Comparison of ENCODE assay signal across 8 cellular contexts in the genomic region with DNA sequence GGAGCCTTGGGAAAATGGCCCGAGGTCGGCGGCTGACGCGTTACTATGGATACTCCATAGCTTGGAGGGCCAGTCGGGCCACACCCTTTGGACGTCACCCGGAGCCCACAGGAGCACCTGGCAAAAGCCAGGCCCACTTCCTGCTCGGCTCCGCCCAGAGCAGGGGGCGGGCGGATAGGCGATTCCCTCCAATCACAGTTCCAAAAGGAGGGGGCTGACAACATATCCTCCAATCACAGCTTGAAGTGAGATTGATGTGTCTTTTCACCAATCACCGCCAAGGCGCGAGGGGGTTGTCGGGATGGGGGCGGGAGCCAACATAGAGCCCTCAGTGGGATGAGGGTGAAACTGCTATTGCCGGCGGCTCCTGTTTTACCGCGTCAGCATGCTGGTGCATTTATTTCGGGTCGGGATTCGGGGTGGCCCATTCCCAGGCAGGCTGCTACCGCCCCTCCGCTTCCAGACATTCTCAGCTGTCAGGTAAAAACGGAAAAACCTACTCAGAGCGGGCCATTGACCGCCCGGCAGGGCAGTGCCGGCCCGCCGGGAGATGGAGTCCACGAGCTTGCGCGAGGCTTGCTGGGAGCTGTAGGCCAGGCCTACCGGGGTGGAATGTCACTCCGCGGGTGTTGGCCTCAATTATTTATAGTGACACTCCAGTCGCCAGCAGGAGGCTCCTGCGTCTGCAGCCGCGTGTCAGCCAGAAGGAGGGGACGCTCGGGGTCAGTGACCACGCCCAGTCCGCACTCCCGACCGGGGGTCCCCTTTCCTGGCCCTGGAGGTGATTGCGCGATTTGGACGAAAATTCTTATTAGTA. TPM values are rescaled to one million over a fixed set of nuclear protein-coding genes. Genes with fewer than 3 reads are reported as not detected.
DNase-seq lines count a peak whose midpoint lies in the region; ATAC-seq, FAIRE-seq and TF ChIP-seq lines count a peak whose summit lies in the region.

TSS of gene ABCB8 (plus strand) at position 320 of the 817 bp plus-strand sequence. CDS start at position 386, 66 bp downstream.

- H3K79me1 ChIP-seq in trophoblast cell (ENCODE audit: low read length) = peaks cover 27% of the 10 kb centered on the region

- no peak within 1 kb of the TSS for H3K27ac ChIP-seq in adipose tissue (ENCODE audit: low read depth, low read length)
- H3K27ac ChIP-seq in cardiac muscle cell = peak within 1 kb of the TSS; percentile 73
- H3K27ac ChIP-seq in trophoblast cell (ENCODE audit: low read depth, low read length) = peak within 1 kb of the TSS; percentile 91
- peak within 1 kb of the TSS; percentile 76 to 93 (median 88) for H3K27ac ChIP-seq in transverse colon

- H2AK5ac ChIP-seq in trophoblast cell (ENCODE audit: low read length) = peak within 1 kb of the TSS; percentile 47

- H3K36me3 Mint-ChIP-seq in T-cell = peaks cover 5% of the 10 kb centered on the region

- WGBS in adipose tissue, 3 donors = 0 to 1% (median 1%) methylated on average over 53 of the region's 53 CpGs
- WGBS in trophoblast cell (ENCODE audit: extremely low coverage, insufficient coverage, insufficient read length) = no CpG with 5 or more reads among the region's 53 CpGs
- WGBS in transverse colon (ENCODE audit: low coverage in 1 of 2), 2 donors = 0 to 1% methylated on average over 2 to 50 of the region's 53 CpGs

- in situ Hi-C loops in transverse colon (cut with MboI; ENCODE audit: low pct_ligation_motif_present in 1 of 4, low pct_unique_long_range_greater_than_20kb in 1 of 4, low sequenced_read_pairs in 3 of 4) = no loop called here

- peak within 1 kb of the TSS; percentile 85 for H4K8ac ChIP-seq in trophoblast cell (ENCODE audit: low read depth, low read length)

- no peaks in the 10 kb centered on the region for H3K9me3 Mint-ChIP-seq in T-cell

- H3K4me3 ChIP-seq in cardiac muscle cell = peak within 1 kb of the TSS; percentile 95
- H3K4me3 ChIP-seq in trophoblast cell (ENCODE audit: low read depth, low read length) = peak within 1 kb of the TSS; percentile 93
- peak within 1 kb of the TSS; percentile 53 to 86 (median 74) for H3K4me3 ChIP-seq in transverse colon

- no peaks in the 10 kb centered on the region for H3K9me3 ChIP-seq in cardiac muscle cell (ENCODE audit: low read depth)
- H3K9me3 ChIP-seq in trophoblast cell (ENCODE audit: insufficient read depth, low read depth, low read length) = no peaks in the 10 kb centered on the region
- H3K9me3 ChIP-seq in transverse colon = no peaks in the 10 kb centered on the region

- H3K4me2 ChIP-seq in trophoblast cell (ENCODE audit: low read length) = peak within 1 kb of the TSS; percentile 90

- peaks cover 2% of the 10 kb centered on the region for H3K79me2 ChIP-seq in trophoblast cell (ENCODE audit: control insufficient read depth, insufficient read depth, low read length, poor library complexity)

- H3K27ac Mint-ChIP-seq in T-cell = peak within 1 kb of the TSS; percentile 98

- peak; percentile 97 for ATAC-seq in HG02852 (IDR thresholded peaks at IDR 0.05; ENCODE audit: unreplicated experiment)
- ATAC-seq in T-cell (replicated peaks in 1 of 4) = peak; percentile 88 to 94 (median 92)

- H3K9ac ChIP-seq in trophoblast cell (ENCODE audit: low read length) = peak within 1 kb of the TSS; percentile 86

- peak within 1 kb of the TSS; percentile 98 for H2AFZ ChIP-seq in trophoblast cell (ENCODE audit: insufficient read depth, low read length, poor library complexity)

- peak; percentile 43 for TF ChIP-seq CTCF in cardiac muscle cell (IDR thresholded peaks at IDR 0.05; ENCODE audit: low read depth, low read length)
- peak; percentile 43 to 84 (median 56) for TF ChIP-seq CTCF in transverse colon (IDR thresholded peaks at IDR 0.05)

- no peaks in the 10 kb centered on the region for H3K27me3 ChIP-seq in cardiac muscle cell
- H3K27me3 ChIP-seq in trophoblast cell (ENCODE audit: insufficient read depth, low read length) = no peaks in the 10 kb centered on the region
- no peaks in the 10 kb centered on the region for H3K27me3 ChIP-seq in transverse colon

- no peak within 1 kb of the TSS for H3K23ac ChIP-seq in trophoblast cell (ENCODE audit: low read length)

- CTCF ChIA-PET in T-cell (lab: Charles Lee) = interaction anchor here (1.0 to 1.5 kb wide), 12 partner anchors 10 to 216 kb away, joined by 3 to 19 read pairs (median 4); partner anchors contain the start of genes ABCF2 (in 1 of the 2) and FASTK (in 1 of the 2)

- H2BK120ac ChIP-seq in trophoblast cell (ENCODE audit: insufficient read depth, low read length, poor library complexity) = peak within 1 kb of the TSS; percentile 92

- H4K91ac ChIP-seq in trophoblast cell (ENCODE audit: low read depth, low read length) = peak within 1 kb of the TSS; percentile 76

- no peak for TF ChIP-seq EP300 in transverse colon (IDR thresholded peaks at IDR 0.05; ENCODE audit: low read depth)

- no peaks in the 10 kb centered on the region for H3K27me3 Mint-ChIP-seq in T-cell

- peak within 1 kb of the TSS; percentile 87 to 93 (median 91) for H3K4me3 Mint-ChIP-seq in T-cell

- H3K14ac ChIP-seq in trophoblast cell (ENCODE audit: low read length) = peak within 1 kb of the TSS; percentile 86

- FAIRE-seq in GM12892 (lab: Jason Lieb, UNC) = peak; percentile 95

- H3K36me3 ChIP-seq in cardiac muscle cell (no peaks in the 10 kb centered on the region), trophoblast cell (ENCODE audit: control insufficient read depth in 1 of 2, insufficient read depth in 2 of 2, low read length in 2 of 2) (peaks cover 0 to 2% of the 10 kb centered on the region in 2 experiments), transverse colon (no peaks in the 10 kb centered on the region)

- TF ChIP-seq POLR2A in GM12892 (IDR thresholded peaks at IDR 0.05; ENCODE audit: low read depth, low read length) = peak; percentile 54; the same call in 1 of the 2 replicates
- peak; percentile 65 for TF ChIP-seq POLR2A in transverse colon (IDR thresholded peaks at IDR 0.05)

- H3K4ac ChIP-seq in trophoblast cell (ENCODE audit: low read depth, low read length) = peak within 1 kb of the TSS; percentile 60

- peak within 1 kb of the TSS; percentile 83 for H2BK12ac ChIP-seq in trophoblast cell (ENCODE audit: low read length)

- H2BK5ac ChIP-seq in trophoblast cell (ENCODE audit: low read depth, low read length, poor library complexity) = peak within 1 kb of the TSS; percentile 93

- H3K4me1 ChIP-seq in cardiac muscle cell (ENCODE audit: low read depth) = peaks cover 12% of the 10 kb centered on the region
- peaks cover 17 to 22% of the 10 kb centered on the region in 2 experiments for H3K4me1 ChIP-seq in trophoblast cell (ENCODE audit: control insufficient read depth in 1 of 2, insufficient read depth in 2 of 2, low read length in 2 of 2)
- H3K4me1 ChIP-seq in transverse colon = peaks cover 0 to 19% (median 13%) of the 10 kb centered on the region in 4 donors

- peaks cover 21 to 38% (median 36%) of the 10 kb centered on the region in 3 donors for H3K4me1 Mint-ChIP-seq in T-cell

- intact Hi-C loops in transverse colon (cut with DNase I; ENCODE audit: low total_unique reads) = no loop called here

- POLR2A ChIA-PET in T-cell (lab: Charles Lee) = interaction anchor here (0.5 to 1.5 kb wide), 12 partner anchors 10 to 1314 kb away, joined by 3 to 11 read pairs (median 4); no protein-coding TSS in a partner anchor

- H4K12ac ChIP-seq in trophoblast cell (ENCODE audit: low read depth, low read length) = peak within 1 kb of the TSS; percentile 74

- DNase-seq in GM12892 (ENCODE audit: insufficient read length) (peak; percentile 100), NCI-H1436 treated with DMSO at 0.1 percent for 48 hours (lab: John Stamatoyannopoulos, UW) (peak; percentile 90), T-cell (peak; percentile 89 to 99 (median 97)), cardiac muscle cell (ENCODE audit: low read depth in 1 of 2, low spot score in 1 of 2) (peak; percentile 98 to 99), trophoblast cell (peak; percentile 99 to 100), transverse colon (peak; percentile 99)

- peak within 1 kb of the TSS; percentile 83 for H3K18ac ChIP-seq in trophoblast cell (ENCODE audit: low read length)

RNA-seq across cellular contexts. Expression of gene ABCB8, which starts in this region (rescaled TPM):
- polyA plus RNA-seq in GM12892 (2012; ENCODE audit: missing spikeins) = 8.2 TPM
- total RNA-seq in T-cell = 10 to 100 TPM; 72.4 to 83.0 (median 74.8) TPM
- 10 to 100 TPM; 11.2 to 24.0 (median 14.6) TPM for polyA plus RNA-seq in adipose tissue
- 27.2 and 29.2 TPM in 2 replicates for total RNA-seq in cardiac muscle cell
- 18.4 and 20.4 TPM in 2 replicates for polyA plus RNA-seq in cardiac muscle cell
- polyA plus RNA-seq in trophoblast cell (2013) = 21.2 and 23.5 TPM in 2 replicates
- 10 to 100 TPM; 33.3 to 76.4 (median 51.4) TPM for total RNA-seq in transverse colon
